In genomic region chr18:74450626-74451025, GRCh38 we compare ENCODE assay signal across 26 cellular contexts. TPM values are rescaled to one million over a fixed set of nuclear protein-coding genes. Genes with fewer than 3 reads are reported as not detected.
DNase-seq lines count a peak whose midpoint lies in the region; ATAC-seq and FAIRE-seq lines count a peak whose summit lies in the region.
"Had no signal": no experiment of that assay in that cellular context is flagged by ENCODE, and none has a peak within 500 bp of the region (broad histone marks: within the 10 kb centered on the region; RNA-seq: fewer than 3 reads in every experiment).

No MANE protein-coding gene starts in this region.

- peak; percentile 21 for ATAC-seq in left colon
- no peak for ATAC-seq in HG02884 (IDR thresholded peaks at IDR 0.05; ENCODE audit: unreplicated experiment)
- ATAC-seq in HG03460 (IDR thresholded peaks at IDR 0.05; ENCODE audit: unreplicated experiment), result no peak
- ATAC-seq: naive thymus-derived CD8-positive, alpha-beta T cell; PC-3 had no signal

- no peak for FAIRE-seq in frontal cortex (lab: Jason Lieb, UNC)
- FAIRE-seq: endometrium, pancreas had no signal

- intact Hi-C loops in left colon (cut with DNase I, micrococcal nuclease), result no loop called here

- peak in 10 of 14 donors; percentile 5 to 67 (median 48) for DNase-seq in C1 segment of cervical spinal cord (lab: John Stamatoyannopoulos, UW)
- peak; percentile 65 to 74 for DNase-seq in frontal cortex (ENCODE audit: low spot score in 2 of 2)
- DNase-seq in left colon, result no peak
- DNase-seq in retina, result peak; percentile 48
- no peak for DNase-seq in NCI-H1105 treated with DMSO at 0.1 percent for 48 hours (lab: John Stamatoyannopoulos, UW)
- no peak for DNase-seq in HUDEP-2 (lab: John Stamatoyannopoulos, UW; ENCODE audit: unreplicated experiment in 76 of 76)
- DNase-seq: ACHN; activated CD4-positive, alpha-beta T cell treated with anti-CD3 and anti-CD28 coated beads for 48 hours; activated T-cell treated with anti-CD3 and anti-CD28 coated beads, Interleukin-2, amount 50 U/mL, for 24 hours; brain microvascular endothelial cell; KG1; mesenchymal stem cell; naive thymus-derived CD8-positive, alpha-beta T cell; NCI-H1436; NCI-H2107; NCI-H446; pancreas; PC-3; SHP77; uterus had no signal

RNA-seq across cellular contexts. Expression of gene DIPK1C, which starts 6.5 kb away (rescaled TPM):
- total RNA-seq in frontal cortex, result 4.9 TPM
- total RNA-seq in left colon, result under 1 TPM; 0.06 to 0.14 TPM
- total RNA-seq: activated CD8-positive, alpha-beta memory T cell treated with anti-CD3 and anti-CD28 coated beads for 36 hours; glomerular endothelial cell; HT-29; PC-3 had no signal

RNA-seq across cellular contexts. Expression of gene CNDP2, which starts 45.5 kb away (rescaled TPM):
- total RNA-seq in frontal cortex, result 32.6 TPM
- total RNA-seq in left colon, result 100 to 1,000 TPM; 195 to 222 TPM

Comparison
In these comparisons a context has a peak if more than half of its experiments do, and no peak if none do; other contexts are left out.
1. DNase-seq: peak in C1 segment of cervical spinal cord (10 of 14), frontal cortex (2 of 2) and retina (single experiment); none in left colon (0 of 2), NCI-H1105 treated with DMSO at 0.1 percent for 48 hours (single experiment) and HUDEP-2 (0 of 76).